Comparison of ENCODE assay signal across 1 cellular context in the genomic region with DNA sequence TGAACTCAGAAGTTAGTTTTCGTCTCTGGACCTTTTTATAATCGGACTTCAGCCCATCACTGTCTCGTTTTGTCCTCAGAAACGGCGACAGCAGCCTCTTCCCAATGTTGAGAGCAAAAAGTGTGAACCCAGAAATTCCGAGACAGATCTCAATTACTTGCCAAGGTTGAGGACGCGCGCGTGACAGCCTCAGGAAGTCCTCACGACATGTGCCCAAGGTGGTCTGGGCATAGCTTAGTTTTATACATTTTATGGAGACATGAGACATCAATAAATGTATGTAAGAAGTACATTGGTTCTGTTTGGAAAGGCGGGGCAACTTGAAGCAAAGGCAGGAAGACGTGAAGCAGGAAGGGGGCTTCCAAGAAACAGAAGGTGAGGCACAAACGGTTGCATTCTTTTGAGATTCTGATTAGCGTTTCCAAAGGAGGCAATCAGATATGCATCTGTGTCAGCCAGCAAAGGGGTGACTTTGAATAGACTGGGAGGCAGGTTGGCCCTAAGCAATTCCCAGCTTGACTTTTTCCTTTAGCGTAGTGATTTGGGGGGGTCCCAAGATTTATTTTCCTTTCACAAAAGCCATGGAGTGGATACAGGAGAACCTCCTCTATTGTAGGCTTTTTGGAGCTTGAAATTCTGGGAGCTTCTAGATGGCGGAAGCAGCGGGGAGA.
TF ChIP-seq lines count a peak whose summit lies in the region.

No MANE protein-coding gene starts in this region.

TF ChIP-seq in HCT116, 20 proteins besides CTCF, POLR2A, EP300 and RAD21 (continued from another document):
- TF ChIP-seq SP1 (IDR thresholded peaks at IDR 0.05; ENCODE audit: low read depth), result no peak
